1 cellular context compared by ENCODE assay signal in genomic region chr19:12202250-12202649, GRCh38.
TF ChIP-seq lines count a peak whose summit lies in the region.

No MANE protein-coding gene starts in this region.

TF ChIP-seq in SK-N-SH, 30 proteins besides CTCF, POLR2A, EP300 and RAD21 (continued from another document):
- TF ChIP-seq REST (IDR thresholded peaks at IDR 0.05; ENCODE audit: low read depth, low read length) (no peak), SIN3A (IDR thresholded peaks at IDR 0.05; ENCODE audit: borderline replicate concordance, low read depth, low read length) (no peak), USF2 (IDR thresholded peaks at IDR 0.05; ENCODE audit: borderline replicate concordance, low read depth, low read length) (no peak), MXI1 (IDR thresholded peaks at IDR 0.05; ENCODE audit: low read depth, low read length) (no peak), ELF1 (IDR thresholded peaks at IDR 0.05) (no peak), NRF1 (IDR thresholded peaks at IDR 0.05; ENCODE audit: low read depth, low read length) (no peak)
